In the genomic region with DNA sequence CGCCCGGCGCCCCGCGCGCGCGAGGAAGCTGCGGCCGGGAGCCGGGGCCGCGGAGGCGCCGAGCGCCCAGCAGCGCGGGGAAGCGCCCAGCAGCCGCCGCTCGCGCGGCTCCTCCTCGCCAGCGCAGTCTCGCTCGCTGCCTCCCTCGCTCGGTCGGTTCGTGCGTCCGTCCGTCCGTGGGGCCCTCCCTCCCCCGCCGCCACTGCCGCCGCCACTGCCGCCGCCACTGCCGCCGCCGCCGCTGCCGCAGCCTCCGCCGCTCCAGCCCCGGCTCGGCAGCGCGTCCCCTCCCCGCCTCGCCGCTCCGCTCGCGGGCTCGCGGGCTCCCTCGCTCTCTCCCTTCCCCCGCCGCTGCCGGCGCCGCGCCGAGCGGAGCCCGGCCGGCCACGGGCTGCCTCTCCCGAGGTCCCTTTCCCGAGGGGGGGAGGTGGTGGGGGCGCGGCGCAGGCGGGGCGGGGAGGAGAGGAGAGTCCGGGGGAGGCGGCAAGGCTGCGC, we compare ENCODE assay signal across 8 cellular contexts. TPM values are rescaled to one million over a fixed set of nuclear protein-coding genes. Genes with fewer than 3 reads are reported as not detected.
DNase-seq lines count a peak whose midpoint lies in the region; ATAC-seq and TF ChIP-seq lines count a peak whose summit lies in the region.

A gene (minus strand): TSS at position 138 of the 495 bp plus-strand sequence.

- TF ChIP-seq EP300 in SK-N-SH (IDR thresholded peaks at IDR 0.05; ENCODE audit: borderline replicate concordance in 1 of 2, low read depth in 1 of 2, low read length in 1 of 2) (no peak), esophagus muscularis mucosa (IDR thresholded peaks at IDR 0.05) (no peak), upper lobe of left lung (IDR thresholded peaks at IDR 0.05) (no peak)

- H3K27ac ChIP-seq in SK-N-SH (ENCODE audit: low read depth in 2 of 2, low read length in 1 of 2) = no peak within 1 kb of the TSS
- peak within 1 kb of the TSS; percentile 83 to 89 (median 88) for H3K27ac ChIP-seq in esophagus muscularis mucosa (replicated peaks in 1 of 4)
- peak within 1 kb of the TSS; percentile 28 to 74 (median 64) for H3K27ac ChIP-seq in upper lobe of left lung

- H3K36me3 ChIP-seq in SK-N-SH (replicated peaks in 1 of 2; ENCODE audit: control insufficient read depth in 1 of 2, insufficient read depth in 2 of 2, low read length in 1 of 2) (no peaks in the 10 kb centered on the region), esophagus muscularis mucosa (no peaks in the 10 kb centered on the region), mucosa of stomach (ENCODE audit: control insufficient read depth, insufficient read depth, low read length) (no peaks in the 10 kb centered on the region), upper lobe of left lung (no peaks in the 10 kb centered on the region)

- H3K9me3 ChIP-seq in SK-N-SH = no peaks in the 10 kb centered on the region
- H3K9me3 ChIP-seq in esophagus muscularis mucosa = no peaks in the 10 kb centered on the region
- H3K9me3 ChIP-seq in mucosa of stomach (ENCODE audit: control insufficient read depth, low read length) = no peaks in the 10 kb centered on the region
- H3K9me3 ChIP-seq in upper lobe of left lung = no peaks in the 10 kb centered on the region

- no peaks in the 10 kb centered on the region for H3K9me2 ChIP-seq in SK-N-SH

- no peak for TF ChIP-seq CTCF in SK-N-SH (IDR thresholded peaks at IDR 0.05)
- TF ChIP-seq CTCF in esophagus muscularis mucosa (IDR thresholded peaks at IDR 0.05) = no peak
- TF ChIP-seq CTCF in upper lobe of left lung (IDR thresholded peaks at IDR 0.05) = no peak

- TF ChIP-seq POLR2A in esophagus muscularis mucosa (IDR thresholded peaks at IDR 0.05; ENCODE audit: low read depth) (no peak), upper lobe of left lung (IDR thresholded peaks at IDR 0.05) (no peak)

- CTCF ChIA-PET in SK-N-SH (lab: Yijun Ruan, JAX) = interaction anchor here (1.0 to 1.4 kb wide), 2 partner anchors 22 to 125 kb away, joined by 3 read pairs; no protein-coding TSS in a partner anchor

- POLR2A ChIA-PET in SK-N-SH (lab: Yijun Ruan, JAX) = no interaction called here

- ATAC-seq in upper lobe of left lung (ENCODE audit: low FRiP score in 2 of 2) (peak in 1 of 2 donors; percentile 57), HG02884 (IDR thresholded peaks at IDR 0.05; ENCODE audit: unreplicated experiment) (no peak)

- H3K27me3 ChIP-seq in SK-N-SH (ENCODE audit: insufficient read depth) = peaks cover 56% of the 10 kb centered on the region
- H3K27me3 ChIP-seq in esophagus muscularis mucosa = peaks cover 0 to 5% (median 0%) of the 10 kb centered on the region in 4 donors
- peaks cover 8% of the 10 kb centered on the region for H3K27me3 ChIP-seq in mucosa of stomach (ENCODE audit: control insufficient read depth, insufficient read depth, low read length)
- H3K27me3 ChIP-seq in upper lobe of left lung = peaks cover 0 to 4% (median 0%) of the 10 kb centered on the region in 4 donors

- intact Hi-C loops in esophagus muscularis mucosa (cut with DNase I) = loop anchor here (5.0 to 10.0 kb wide), 2 partner anchors 202 to 345 kb away; no protein-coding TSS in a partner anchor

- DNase-seq in SIG-M5 treated with dmso at 0.1 percent for 504 hours (lab: John Stamatoyannopoulos, UW; ENCODE audit: unreplicated experiment) (peak; percentile 38), SIG-M5 (lab: John Stamatoyannopoulos, UW) (no peak), SK-N-SH (peak; percentile 81), esophagus muscularis mucosa (ENCODE audit: extremely low spot score) (no peak), upper lobe of left lung (peak in 1 of 2 donors; percentile 90), HT-29 (ENCODE audit: low spot score) (no peak)

- no peaks in the 10 kb centered on the region for H4K20me1 ChIP-seq in SK-N-SH (ENCODE audit: insufficient read depth)

- H3K4me2 ChIP-seq in SK-N-SH = peak within 1 kb of the TSS; percentile 63

- H2AFZ ChIP-seq in SK-N-SH (ENCODE audit: low read depth) = no peak within 1 kb of the TSS; the same call in 1 of the 2 replicates

- no peak for TF ChIP-seq RAD21 in SK-N-SH (IDR thresholded peaks at IDR 0.05; ENCODE audit: low read length)

- WGBS in SK-N-SH (ENCODE audit: low lambda C conversion rate) = 0% methylated on average over 1 of the region's 83 CpGs
- WGBS in esophagus muscularis mucosa = 0% methylated on average over 5 of the region's 83 CpGs
- WGBS in upper lobe of left lung, 2 donors = 0 to 5% methylated on average over 4 to 31 of the region's 83 CpGs

- no peak within 1 kb of the TSS for H3K9ac ChIP-seq in SK-N-SH
- peak within 1 kb of the TSS; percentile 63 for H3K9ac ChIP-seq in mucosa of stomach (ENCODE audit: low read length)

- no peaks in the 10 kb centered on the region for H3F3A ChIP-seq in SK-N-SH (replicated peaks; ENCODE audit: insufficient read depth)

- H3K4me1 ChIP-seq in SK-N-SH (ENCODE audit: control insufficient read depth in 1 of 2, insufficient read depth in 2 of 2, low read depth in 1 of 2, low read length in 1 of 2) (peaks cover 0 to 7% of the 10 kb centered on the region in 2 experiments; a peak in 2 of 4 replicates), esophagus muscularis mucosa (peaks cover 38 to 64% (median 55%) of the 10 kb centered on the region in 4 donors), mucosa of stomach (ENCODE audit: control insufficient read depth, insufficient read depth, low read length) (peaks cover 32% of the 10 kb centered on the region), upper lobe of left lung (peaks cover 24 to 43% (median 33%) of the 10 kb centered on the region in 4 donors)

- peak within 1 kb of the TSS; percentile 34 to 44 for H3K4me3 ChIP-seq in SK-N-SH (ENCODE audit: low read depth in 2 of 2, low read length in 1 of 2)
- peak within 1 kb of the TSS; percentile 70 to 88 (median 78) for H3K4me3 ChIP-seq in esophagus muscularis mucosa
- H3K4me3 ChIP-seq in mucosa of stomach (ENCODE audit: low read length) = peak within 1 kb of the TSS; percentile 40
- H3K4me3 ChIP-seq in upper lobe of left lung = peak within 1 kb of the TSS; percentile 55 to 69 (median 64)

- no peaks in the 10 kb centered on the region for H3K79me2 ChIP-seq in SK-N-SH (ENCODE audit: insufficient read depth)

TF ChIP-seq in SK-N-SH, 30 proteins besides CTCF, POLR2A, EP300 and RAD21 (continues in another document):
- TF ChIP-seq MXI1 (IDR thresholded peaks at IDR 0.05; ENCODE audit: low read depth, low read length) = no peak
- TF ChIP-seq CHD2 (IDR thresholded peaks at IDR 0.05; ENCODE audit: low read length, partially characterized antibody) = no peak
- no peak for TF ChIP-seq SMC3 (IDR thresholded peaks at IDR 0.05; ENCODE audit: low read depth, low read length)
- TF ChIP-seq SIN3A (IDR thresholded peaks at IDR 0.05; ENCODE audit: borderline replicate concordance, low read depth, low read length) = no peak
- TF ChIP-seq, protein P1, sequence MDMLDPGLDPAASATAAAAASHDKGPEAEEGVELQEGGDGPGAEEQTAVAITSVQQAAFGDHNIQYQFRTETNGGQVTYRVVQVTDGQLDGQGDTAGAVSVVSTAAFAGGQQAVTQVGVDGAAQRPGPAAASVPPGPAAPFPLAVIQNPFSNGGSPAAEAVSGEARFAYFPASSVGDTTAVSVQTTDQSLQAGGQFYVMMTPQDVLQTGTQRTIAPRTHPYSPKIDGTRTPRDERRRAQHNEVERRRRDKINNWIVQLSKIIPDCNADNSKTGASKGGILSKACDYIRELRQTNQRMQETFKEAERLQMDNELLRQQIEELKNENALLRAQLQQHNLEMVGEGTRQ (IDR thresholded peaks at IDR 0.05; ENCODE audit: borderline replicate concordance, low read depth, low read length) = no peak
- TF ChIP-seq, protein P2, sequence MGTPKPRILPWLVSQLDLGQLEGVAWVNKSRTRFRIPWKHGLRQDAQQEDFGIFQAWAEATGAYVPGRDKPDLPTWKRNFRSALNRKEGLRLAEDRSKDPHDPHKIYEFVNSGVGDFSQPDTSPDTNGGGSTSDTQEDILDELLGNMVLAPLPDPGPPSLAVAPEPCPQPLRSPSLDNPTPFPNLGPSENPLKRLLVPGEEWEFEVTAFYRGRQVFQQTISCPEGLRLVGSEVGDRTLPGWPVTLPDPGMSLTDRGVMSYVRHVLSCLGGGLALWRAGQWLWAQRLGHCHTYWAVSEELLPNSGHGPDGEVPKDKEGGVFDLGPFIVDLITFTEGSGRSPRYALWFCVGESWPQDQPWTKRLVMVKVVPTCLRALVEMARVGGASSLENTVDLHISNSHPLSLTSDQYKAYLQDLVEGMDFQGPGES (IDR thresholded peaks at IDR 0.05; ENCODE audit: low read depth, low read length) = no peak
- no peak for TF ChIP-seq POLR2AphosphoS5 (IDR thresholded peaks at IDR 0.05; ENCODE audit: low read depth, low read length)
- no peak for TF ChIP-seq FOXJ3 (CRISPR knock-in tag; IDR thresholded peaks at IDR 0.05)
- no peak for TF ChIP-seq MEF2A (IDR thresholded peaks at IDR 0.05; ENCODE audit: borderline replicate concordance, low read depth)
- TF ChIP-seq, protein P3, sequence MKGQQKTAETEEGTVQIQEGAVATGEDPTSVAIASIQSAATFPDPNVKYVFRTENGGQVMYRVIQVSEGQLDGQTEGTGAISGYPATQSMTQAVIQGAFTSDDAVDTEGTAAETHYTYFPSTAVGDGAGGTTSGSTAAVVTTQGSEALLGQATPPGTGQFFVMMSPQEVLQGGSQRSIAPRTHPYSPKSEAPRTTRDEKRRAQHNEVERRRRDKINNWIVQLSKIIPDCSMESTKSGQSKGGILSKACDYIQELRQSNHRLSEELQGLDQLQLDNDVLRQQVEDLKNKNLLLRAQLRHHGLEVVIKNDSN (IDR thresholded peaks at IDR 0.05; ENCODE audit: borderline replicate concordance, low read depth) = no peak
- no peak for TF ChIP-seq JUND (IDR thresholded peaks at IDR 0.05)
- TF ChIP-seq RCOR1 (IDR thresholded peaks at IDR 0.05; ENCODE audit: low read length) = no peak
- no peak for TF ChIP-seq GATA2 (CRISPR knock-in tag; IDR thresholded peaks at IDR 0.05)
- TF ChIP-seq NRF1 (IDR thresholded peaks at IDR 0.05; ENCODE audit: low read depth, low read length) = no peak

RNA-seq across cellular contexts. Expression of the gene that starts here (rescaled TPM):
- not detected in 2 replicates for polyA plus RNA-seq in SK-N-SH (2012; rRNA removed)
- polyA plus RNA-seq in SK-N-SH (2012; cell fraction: cytosol; rRNA removed) = not detected in 2 replicates
- not detected in 2 replicates for polyA plus RNA-seq in SK-N-SH (2012; cell fraction: nucleus; rRNA removed)
- total RNA-seq in esophagus muscularis mucosa = 10 to 100 TPM; 25.7 to 57.6 (median 47.5) TPM
- 1 to 10 TPM; 2.7 to 6.4 (median 5.4) TPM for total RNA-seq in upper lobe of left lung
- not detected in 2 replicates for total RNA-seq in HT-29 (2014; rRNA removed; shearing (Covaris generic))

Comparison
In these comparisons a context has a peak if more than half of its experiments do, and no peak if none do; other contexts are left out.
1. Peak in DNase-seq, H3K4me3 ChIP-seq and H3K4me2 ChIP-seq in SK-N-SH; RNA of the gene not detected or under 1 TPM.
2. H3K27ac ChIP-seq: peak in esophagus muscularis mucosa (4 of 4) and upper lobe of left lung (4 of 4); none in SK-N-SH (0 of 2).
3. Peak in every context shown above with its lines, with median percentiles within 50 percentile points of each other: H3K4me3 ChIP-seq.